ENCODE assay signal across 13 cellular contexts in genomic region chr6:37038297-37039198, GRCh38. TPM values are rescaled to one million over a fixed set of nuclear protein-coding genes. Genes with fewer than 3 reads are reported as not detected.
DNase-seq lines count a peak whose midpoint lies in the region; ATAC-seq and TF ChIP-seq lines count a peak whose summit lies in the region.
"Had no signal": no experiment of that assay in that cellular context is flagged by ENCODE, and none has a peak within 500 bp of the region (broad histone marks: within the 10 kb centered on the region; RNA-seq: fewer than 3 reads in every experiment).

No MANE protein-coding gene starts in this region.

- DNase-seq in Right ventricle myocardium inferior (ENCODE audit: missing footprints) = peak; percentile 81
- no peak for DNase-seq in cardiac septum (ENCODE audit: low spot score)
- peak; percentile 87 for DNase-seq in MCF 10A (ENCODE audit: unreplicated experiment)
- peak; percentile 49 for DNase-seq in lower lobe of right lung
- peak; percentile 76 to 77 for DNase-seq in aorta
- DNase-seq in stimulated activated CD4-positive, alpha-beta T cell treated with anti-CD3 and anti-CD28 coated beads, Interleukin-4, amount 100 ng/mL, for 1 hour = no peak
- DNase-seq in dermis blood vessel endothelial cell = no peak
- no peak for DNase-seq in activated naive CD4-positive, alpha-beta T cell treated with anti-CD3 and anti-CD28 coated beads, Interleukin-2, amount 50 U/mL, for 72 hours (ENCODE audit: low spot score in 2 of 2)
- DNase-seq: activated CD4-positive, alpha-beta T cell treated with anti-CD3 and anti-CD28 coated beads, Interleukin-2, amount 50 U/mL, for 48 hours; cortex of kidney; stimulated activated CD4-positive, alpha-beta T cell treated with anti-CD3 and anti-CD28 coated beads, Interleukin-2, amount 100 ng/mL, for 48 hours had no signal

- H3K27ac ChIP-seq in lower lobe of right lung (no peak overlapping the region), aorta (ENCODE audit: low read depth in 1 of 2, low read length in 2 of 2) (no peak overlapping the region)
- H3K27ac ChIP-seq: KMS-11 had no signal

- H3K4me3 ChIP-seq in lower lobe of right lung = no peak overlapping the region
- no peak overlapping the region for H3K4me3 ChIP-seq in aorta (ENCODE audit: low read length in 2 of 2)

- H3K36me3 Mint-ChIP-seq in MCF 10A (ENCODE audit: insufficient read depth, unreplicated experiment) = no peaks in the 10 kb centered on the region
- H3K36me3 Mint-ChIP-seq in activated naive CD4-positive, alpha-beta T cell treated with anti-CD3 and anti-CD28 coated beads, Interleukin-2, amount 50 U/mL, for 72 hours = peaks cover 0 to 11% of the 10 kb centered on the region in 2 donors

- BruUV-seq in MCF 10A (replicated peaks; lab: Mats Ljungman, UMichigan) = no TSS peak

- intact Hi-C loops in Right ventricle myocardium inferior (cut with DNase I) = no loop called here
- intact Hi-C loops in cardiac septum (cut with DNase I) = no loop called here
- intact Hi-C loops in MCF 10A (cut with micrococcal nuclease) = no loop called here
- intact Hi-C loops in lower lobe of right lung (cut with DNase I) = no loop called here
- intact Hi-C loops in aorta (cut with DNase I) = no loop called here

- H3K4me1 Mint-ChIP-seq in MCF 10A (ENCODE audit: insufficient read depth, unreplicated experiment) = peaks cover 6% of the 10 kb centered on the region

- H3K9me3 Mint-ChIP-seq in MCF 10A (ENCODE audit: unreplicated experiment) = no peaks in the 10 kb centered on the region
- no peaks in the 10 kb centered on the region for H3K9me3 Mint-ChIP-seq in activated naive CD4-positive, alpha-beta T cell treated with anti-CD3 and anti-CD28 coated beads, Interleukin-2, amount 50 U/mL, for 72 hours

- H3K4me3 Mint-ChIP-seq in MCF 10A (ENCODE audit: unreplicated experiment) = no peak overlapping the region

- H3K27ac Mint-ChIP-seq in MCF 10A (ENCODE audit: low read depth, unreplicated experiment) = peak overlapping the region; percentile 71
- H3K27ac Mint-ChIP-seq in activated naive CD4-positive, alpha-beta T cell treated with anti-CD3 and anti-CD28 coated beads, Interleukin-2, amount 50 U/mL, for 72 hours = no peak overlapping the region

- H3K9me3 ChIP-seq in lower lobe of right lung (no peaks in the 10 kb centered on the region), aorta (ENCODE audit: control insufficient read depth, low read length) (no peaks in the 10 kb centered on the region)

- no peaks in the 10 kb centered on the region for H3K4me1 ChIP-seq in lower lobe of right lung
- no peaks in the 10 kb centered on the region for H3K4me1 ChIP-seq in aorta (ENCODE audit: control insufficient read depth in 1 of 2, insufficient read depth in 2 of 2, low read length in 2 of 2)

- CTCF ChIA-PET in MCF 10A (lab: Yijun Ruan, JAX) = interaction anchor here (1.0 to 2.7 kb wide), 5 partner anchors 9 to 19 kb away, joined by 4 to 7 read pairs (median 4); no protein-coding TSS in a partner anchor

- ATAC-seq in Right ventricle myocardium inferior = peak; percentile 92
- peak; percentile 54 to 68 for ATAC-seq in lower lobe of right lung
- peak; percentile 87 for ATAC-seq in aorta (ENCODE audit: low FRiP score)
- ATAC-seq in activated naive CD4-positive, alpha-beta T cell treated with anti-CD3 and anti-CD28 coated beads, Interleukin-2, amount 50 U/mL, for 72 hours = no peak

- POLR2A ChIA-PET in MCF 10A (lab: Yijun Ruan, JAX) = interaction anchor here (0.6 to 1.1 kb wide), 3 partner anchors 8 to 88 kb away, joined by 3 to 6 read pairs (median 4); no protein-coding TSS in a partner anchor

- H3K36me3 ChIP-seq in lower lobe of right lung (no peaks in the 10 kb centered on the region), aorta (ENCODE audit: control insufficient read depth in 1 of 2, insufficient read depth in 2 of 2, low read length in 1 of 2) (no peaks in the 10 kb centered on the region)

- H3K27me3 ChIP-seq in lower lobe of right lung (ENCODE audit: low read depth) (no peaks in the 10 kb centered on the region), aorta (ENCODE audit: control insufficient read depth in 1 of 2, insufficient read depth in 2 of 2, low read length in 1 of 2) (no peaks in the 10 kb centered on the region)

- H3K27me3 Mint-ChIP-seq in MCF 10A (ENCODE audit: insufficient read depth, unreplicated experiment) = no peaks in the 10 kb centered on the region

- TF ChIP-seq CTCF in MCF 10A (IDR thresholded peaks at IDR 0.05; ENCODE audit: unreplicated experiment) = no peak
- TF ChIP-seq CTCF in lower lobe of right lung (IDR thresholded peaks at IDR 0.05) = no peak

- 46 to 54% methylated on average over 13 of the region's 13 CpGs for WGBS in aorta, 2 donors

RNA-seq across cellular contexts. Expression of gene FGD2, which starts 33.1 kb away (rescaled TPM):
- total RNA-seq in Right ventricle myocardium inferior (7.9 TPM), cardiac septum (2.3 TPM), MCF 10A (2022) (not detected in 2 replicates), lower lobe of right lung (103 TPM), aorta (10 to 100 TPM; 19.9 to 33.9 TPM), dermis blood vessel endothelial cell (not detected in 2 replicates)
- polyA plus RNA-seq in aorta = 10 to 100 TPM in 1 of 2 donors, 1 to 10 TPM in 1; 2.2 to 12.9 TPM
- total RNA-seq in activated naive CD4-positive, alpha-beta T cell treated with anti-CD3 and anti-CD28 coated beads, Interleukin-2, amount 50 U/mL, for 72 hours = 1 to 10 TPM; 1.3 to 2.4 TPM
- polyA plus RNA-seq: BJ had no signal

RNA-seq across cellular contexts. Expression of gene MTCH1, which starts 52.6 kb away (rescaled TPM):
- total RNA-seq in Right ventricle myocardium inferior = 220 TPM
- total RNA-seq in cardiac septum = 139 TPM
- 74.9 and 78.2 TPM in 2 replicates for total RNA-seq in MCF 10A (2022)
- 194 TPM for total RNA-seq in lower lobe of right lung
- 100 to 1,000 TPM; 171 to 180 TPM for total RNA-seq in aorta
- polyA plus RNA-seq in aorta = 100 to 1,000 TPM; 152 to 193 TPM
- total RNA-seq in dermis blood vessel endothelial cell = 290 and 303 TPM in 2 replicates
- 100 to 1,000 TPM; 129 to 139 TPM for total RNA-seq in activated naive CD4-positive, alpha-beta T cell treated with anti-CD3 and anti-CD28 coated beads, Interleukin-2, amount 50 U/mL, for 72 hours

Comparison
In these comparisons a context has a peak if more than half of its experiments do, and no peak if none do; other contexts are left out.
1. DNase-seq: peak in Right ventricle myocardium inferior (single experiment), MCF 10A (single experiment), lower lobe of right lung (single experiment) and aorta (2 of 2); none in cardiac septum (single experiment), stimulated activated CD4-positive, alpha-beta T cell treated with anti-CD3 and anti-CD28 coated beads, Interleukin-4, amount 100 ng/mL, for 1 hour (single experiment), dermis blood vessel endothelial cell (single experiment) and activated naive CD4-positive, alpha-beta T cell treated with anti-CD3 and anti-CD28 coated beads, Interleukin-2, amount 50 U/mL, for 72 hours (0 of 2).
2. ATAC-seq: peak in Right ventricle myocardium inferior (single experiment), lower lobe of right lung (2 of 2) and aorta (single experiment); none in activated naive CD4-positive, alpha-beta T cell treated with anti-CD3 and anti-CD28 coated beads, Interleukin-2, amount 50 U/mL, for 72 hours (0 of 2).